8 cellular contexts compared by ENCODE assay signal in genomic region chr12:108560752-108561719, GRCh38. TPM values are rescaled to one million over a fixed set of nuclear protein-coding genes. Genes with fewer than 3 reads are reported as not detected.
A peak's percentile ranks its signal among the peaks of the same experiment; 100 is the strongest.
DNase-seq lines count a peak whose midpoint lies in the region; ATAC-seq, FAIRE-seq and TF ChIP-seq lines count a peak whose summit lies in the region.

TSS of gene SART3 (minus strand) at chr12:108561173. CDS start at chr12:108561154, 19 bp downstream.

- peak; percentile 58 for DNase-seq in AG09319 (ENCODE audit: extremely low read depth, low read depth)
- peak; percentile 79 for DNase-seq in NCI-H446 treated with DMSO at 0.1 percent for 48 hours (lab: John Stamatoyannopoulos, UW)
- peak; percentile 80 for DNase-seq in activated CD4-positive, CD25-positive, alpha-beta regulatory T cell treated with anti-CD3 and anti-CD28 coated beads, Interleukin-2, amount 50 U/mL, for 72 hours
- DNase-seq in cerebellar nuclear complex (lab: John Stamatoyannopoulos, UW) = peak; percentile 17 to 76
- peak; percentile 32 for DNase-seq in keratinocyte (ENCODE audit: low read depth, low spot score)
- peak; percentile 66 to 76 (median 71) for DNase-seq in stimulated activated CD4-positive, alpha-beta T cell treated with anti-CD3 and anti-CD28 coated beads, Interleukin-12 subunit alpha, Interleukin-12 subunit beta, amount 100 ng/mL, for 48 hours (ENCODE audit: low read depth in 2 of 3, low spot score in 1 of 3)

- H3K9me3 ChIP-seq in keratinocyte (ENCODE audit: control insufficient read depth, low read depth, low read length) = no peaks in the 10 kb centered on the region

- TF ChIP-seq CTCF in AG09319 (IDR thresholded peaks at IDR 0.05; ENCODE audit: low read depth, low read length) = no peak
- TF ChIP-seq CTCF in keratinocyte (optimal IDR thresholded peaks at IDR 0.05 in 1 of 3, IDR thresholded peaks at IDR 0.05 in 1 of 3, conservative IDR thresholded peaks at IDR 0.05 in 1 of 3; ENCODE audit: extremely low read depth in 1 of 3, insufficient read depth in 2 of 3, low read length in 3 of 3) = no peak

- peaks cover 3% of the 10 kb centered on the region for H4K20me1 ChIP-seq in keratinocyte (ENCODE audit: control insufficient read depth, extremely low read depth, insufficient read depth, low read length)

- peak within 1 kb of the TSS; percentile 87 to 98 (median 92) for H3K4me3 ChIP-seq in keratinocyte (ENCODE audit: control insufficient read depth in 2 of 3, extremely low read depth in 1 of 3, insufficient read depth in 2 of 3, low read depth in 1 of 3, low read length in 3 of 3)

- H3K9ac ChIP-seq in keratinocyte (ENCODE audit: control insufficient read depth, extremely low read depth, insufficient read depth, low read length) = peak within 1 kb of the TSS; percentile 98

- dilution Hi-C loops in keratinocyte (cut with MboI; ENCODE audit: extremely low pct_ligation_motif_present, low sequenced_read_pairs) = no loop called here

- ATAC-seq in GM19025 (IDR thresholded peaks at IDR 0.05; ENCODE audit: low read depth, unreplicated experiment) (peak; percentile 30), HG03280 (IDR thresholded peaks at IDR 0.05; ENCODE audit: unreplicated experiment) (peak; percentile 37)

- peak; percentile 59 for FAIRE-seq in keratinocyte (lab: Jason Lieb, UNC)

- H3K79me2 ChIP-seq in keratinocyte (ENCODE audit: control insufficient read depth, insufficient read depth, low read length) = peaks cover 57% of the 10 kb centered on the region

- peak within 1 kb of the TSS; percentile 98 for H3K4me2 ChIP-seq in keratinocyte (ENCODE audit: control insufficient read depth, extremely low read depth, insufficient read depth, low read depth, low read length)

- H3K36me3 ChIP-seq in keratinocyte (ENCODE audit: control insufficient read depth in 2 of 2, extremely low read depth in 1 of 2, insufficient read depth in 2 of 2, low read length in 2 of 2) = peaks cover 11 to 25% of the 10 kb centered on the region in 2 experiments

- H2AFZ ChIP-seq in keratinocyte (ENCODE audit: control insufficient read depth, low read length) = peak within 1 kb of the TSS; percentile 100

- H3K27me3 ChIP-seq in keratinocyte (ENCODE audit: control insufficient read depth, extremely low read depth, insufficient read depth, low read length) = no peaks in the 10 kb centered on the region

- H3K9me1 ChIP-seq in keratinocyte (ENCODE audit: control insufficient read depth, extremely low read depth, insufficient read depth, low read length) = no peaks in the 10 kb centered on the region

- peak within 1 kb of the TSS; percentile 99 for H3K27ac ChIP-seq in keratinocyte (ENCODE audit: control insufficient read depth, insufficient read depth, low read length)

- H3K4me1 ChIP-seq in keratinocyte (ENCODE audit: control insufficient read depth, extremely low read depth, insufficient read depth, low read length) = peaks cover 26% of the 10 kb centered on the region

RNA-seq across cellular contexts. Expression of gene SART3, which starts in this region (rescaled TPM):
- 14.1 to 19.0 TPM (median 18.4 TPM) in 3 replicates for polyA plus RNA-seq in keratinocyte
- polyA plus RNA-seq in keratinocyte (2011; ENCODE audit: low read depth) = 48.8 TPM
- 10.1 and 12.8 TPM in 2 replicates for polyA plus RNA-seq in keratinocyte (2011; cell fraction: cytosol; rRNA removed)
- 35.3 and 43.8 TPM in 2 replicates for polyA plus RNA-seq in keratinocyte (2011; cell fraction: nucleus; rRNA removed)
- polyA plus RNA-seq in keratinocyte (2012; ENCODE audit: low replicate concordance) = 24.8 and 34.1 TPM in 2 replicates
- polyA minus RNA-seq in keratinocyte = 14.2 to 45.4 TPM (median 21.3 TPM) in 3 replicates
- polyA minus RNA-seq in keratinocyte (2011; cell fraction: cytosol; rRNA and poly(A)+ RNA removed) = 6.3 TPM
- polyA minus RNA-seq in keratinocyte (2011; cell fraction: nucleus; rRNA and poly(A)+ RNA removed) = 37.2 and 42.9 TPM in 2 replicates

Comparison
In these comparisons a context has a peak if more than half of its experiments do, and no peak if none do; other contexts are left out.
1. Peak in every context shown above with its lines: DNase-seq, ATAC-seq, H3K4me3 ChIP-seq and H3K27ac ChIP-seq.